Comparison of ENCODE assay signal across 8 cellular contexts in genomic region chr7:131104611-131105293, GRCh38.
DNase-seq lines count a peak whose midpoint lies in the region; ATAC-seq and TF ChIP-seq lines count a peak whose summit lies in the region.

No MANE protein-coding gene starts in this region.

- H3K4me1 Mint-ChIP-seq in stimulated activated naive CD8-positive, alpha-beta T cell treated with anti-CD3 and anti-CD28 coated beads, Interleukin-15, Interleukin-2, amounts not matched to agents 100 ng/mL and 50 ng/mL, for 24 hours (ENCODE audit: low read depth), result peaks cover 77% of the 10 kb centered on the region

- DNase-seq in stimulated activated naive CD8-positive, alpha-beta T cell treated with anti-CD3 and anti-CD28 coated beads, Interleukin-15, Interleukin-2, amounts not matched to agents 100 U/mL and 50 U/mL, for 24 hours, result no peak
- DNase-seq in cardiac fibroblast (ENCODE audit: low read depth in 2 of 2) (peak in 1 of 2 donors; percentile 40), T-helper 9 cell (no peak), HPDE6-E6E7 (ENCODE audit: extremely low spot score) (no peak)

- no peaks in the 10 kb centered on the region for H3K9me3 Mint-ChIP-seq in stimulated activated naive CD8-positive, alpha-beta T cell treated with anti-CD3 and anti-CD28 coated beads, Interleukin-15, Interleukin-2, amounts not matched to agents 100 ng/mL and 50 ng/mL, for 24 hours

- TF ChIP-seq CTCF in cardiac fibroblast (IDR thresholded peaks at IDR 0.05; ENCODE audit: low read depth, low read length), result no peak

- no peaks in the 10 kb centered on the region for H3K9me3 ChIP-seq in muscle layer of colon (ENCODE audit: low read length)

- peaks cover 50% of the 10 kb centered on the region for H3K4me1 ChIP-seq in muscle layer of colon (ENCODE audit: insufficient read depth, low read length)

- H3K4me3 Mint-ChIP-seq in stimulated activated naive CD8-positive, alpha-beta T cell treated with anti-CD3 and anti-CD28 coated beads, Interleukin-15, Interleukin-2, amounts not matched to agents 100 ng/mL and 50 ng/mL, for 24 hours, result peak overlapping the region; percentile 83

- H3K27ac ChIP-seq in muscle layer of colon (ENCODE audit: low read depth, low read length), result peak overlapping the region; percentile 73

- H3K27ac Mint-ChIP-seq in stimulated activated naive CD8-positive, alpha-beta T cell treated with anti-CD3 and anti-CD28 coated beads, Interleukin-15, Interleukin-2, amounts not matched to agents 100 ng/mL and 50 ng/mL, for 24 hours, result peak overlapping the region; percentile 84

- peaks cover 8% of the 10 kb centered on the region for H3K36me3 ChIP-seq in muscle layer of colon (ENCODE audit: insufficient read depth, low read length)

- H3K36me3 Mint-ChIP-seq in stimulated activated naive CD8-positive, alpha-beta T cell treated with anti-CD3 and anti-CD28 coated beads, Interleukin-15, Interleukin-2, amounts not matched to agents 100 ng/mL and 50 ng/mL, for 24 hours (ENCODE audit: low read depth), result peaks cover 39% of the 10 kb centered on the region

- H3K4me3 ChIP-seq in cardiac fibroblast (replicated peaks in 1 of 2; ENCODE audit: low read depth in 2 of 2, low read length in 2 of 2) (peak overlapping the region; percentile 62 to 71), muscle layer of colon (ENCODE audit: low read depth in 1 of 2, low read length in 2 of 2) (peak overlapping the region; percentile 45 to 63)

- no peak overlapping the region for H3K9ac ChIP-seq in muscle layer of colon (ENCODE audit: low read length)

- no peaks in the 10 kb centered on the region for H3K27me3 ChIP-seq in muscle layer of colon (ENCODE audit: control insufficient read depth in 1 of 2, insufficient read depth in 2 of 2, low read length in 2 of 2)

- H3K27me3 Mint-ChIP-seq in stimulated activated naive CD8-positive, alpha-beta T cell treated with anti-CD3 and anti-CD28 coated beads, Interleukin-15, Interleukin-2, amounts not matched to agents 100 ng/mL and 50 ng/mL, for 24 hours, result no peaks in the 10 kb centered on the region

- no peak for ATAC-seq in stimulated activated naive CD8-positive, alpha-beta T cell treated with anti-CD3 and anti-CD28 coated beads, Interleukin-15, Interleukin-2, amounts not matched to agents 100 U/mL and 50 U/mL, for 24 hours
- ATAC-seq in HG03108 (IDR thresholded peaks at IDR 0.05; ENCODE audit: unreplicated experiment), result no peak
- ATAC-seq in GM18520 (IDR thresholded peaks at IDR 0.05; ENCODE audit: unreplicated experiment), result no peak
